ENCODE assay signal across 1 cellular context in genomic region chr11:76640540-76640939, GRCh38.
TF ChIP-seq lines count a peak whose summit lies in the region.

No MANE protein-coding gene starts in this region.

TF ChIP-seq in GM23338, 12 proteins besides CTCF, POLR2A, EP300 and RAD21 (continued from another document):
- TF ChIP-seq ZNF462 (CRISPR knock-in tag; IDR thresholded peaks at IDR 0.05) (no peak), ETS1 (IDR thresholded peaks at IDR 0.05) (no peak), ZNF331 (CRISPR knock-in tag; IDR thresholded peaks at IDR 0.05; ENCODE audit: low read depth) (no peak), REST (IDR thresholded peaks at IDR 0.05; ENCODE audit: unreplicated experiment) (no peak), EZH2phosphoT487 (IDR thresholded peaks at IDR 0.05; ENCODE audit: unreplicated experiment) (no peak), JUNB (IDR thresholded peaks at IDR 0.05; ENCODE audit: unreplicated experiment) (no peak)
